13 cellular contexts compared by ENCODE assay signal in the genomic region with DNA sequence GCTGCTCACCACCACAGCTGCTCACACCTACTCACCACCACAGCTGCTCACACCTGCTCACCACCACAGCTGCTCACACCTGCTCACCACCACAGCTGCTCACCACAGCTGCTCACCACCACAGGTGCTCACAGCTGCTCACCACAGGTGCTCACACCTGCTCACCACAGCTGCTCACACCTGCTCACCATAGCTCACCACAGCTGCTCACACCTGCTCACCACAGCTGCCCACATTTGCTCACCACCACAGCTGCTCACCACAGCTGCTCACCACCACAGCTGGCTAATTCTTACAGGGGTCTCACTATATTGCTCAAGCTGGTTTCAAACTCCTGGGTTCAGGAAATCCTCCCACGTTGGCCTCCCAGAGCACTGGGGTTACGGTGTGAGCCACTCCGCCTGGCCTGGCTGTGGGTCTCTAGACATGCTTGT. TPM values are rescaled to one million over a fixed set of nuclear protein-coding genes. Genes with fewer than 3 reads are reported as not detected.
DNase-seq lines count a peak whose midpoint lies in the region; ATAC-seq and TF ChIP-seq lines count a peak whose summit lies in the region.
"Had no signal": no experiment of that assay in that cellular context is flagged by ENCODE, and none has a peak within 500 bp of the region (broad histone marks: within the 10 kb centered on the region; RNA-seq: fewer than 3 reads in every experiment).

No MANE protein-coding gene starts in this region.

- TF ChIP-seq POLR2A in breast epithelium (IDR thresholded peaks at IDR 0.05) (no peak), NB4 (IDR thresholded peaks at IDR 0.05; ENCODE audit: extremely low read depth, insufficient read length) (no peak)

- CTCF ChIA-PET in MCF 10A (lab: Yijun Ruan, JAX): interaction anchor here (0.6 kb wide), 1 partner anchor 10 kb away, joined by 4 read pairs; no protein-coding TSS in a partner anchor
- CTCF ChIA-PET in GM10248 (lab: Yijun Ruan, JAX): interaction anchor here (1.1 to 1.2 kb wide), 2 partner anchors 8 to 23 kb away, joined by 3 to 5 read pairs; no protein-coding TSS in a partner anchor

- DNase-seq in MCF 10A (ENCODE audit: unreplicated experiment) (no peak), breast epithelium (ENCODE audit: low spot score in 2 of 2) (no peak), NB4 (ENCODE audit: low read depth) (peak; percentile 31), NCI-H2107 treated with DMSO at 0.1 percent for 48 hours (lab: John Stamatoyannopoulos, UW; ENCODE audit: unreplicated experiment) (no peak), GM10248 (ENCODE audit: extremely low spot score) (no peak)
- DNase-seq in activated naive CD8-positive, alpha-beta T cell treated with anti-CD3 and anti-CD28 coated beads, Interleukin-2, amount 50 U/mL, for 24 hours: no peak
- no peak for DNase-seq in activated T-helper 2 cell treated with anti-CD3 and anti-CD28 coated beads, Interferon-gamma antibody, Interleukin-2, Interleukin-4, amounts not matched to agents 10 μg/mL and 5 μg/mL and 100 μg/mL, durations not matched to agents 14 hours and 24 hours and 36 hours (ENCODE audit: low spot score)
- DNase-seq: cerebellar nuclear complex, foreskin melanocyte, NCI-H1105, occipital lobe, PC-3 had no signal

- H3K27ac Mint-ChIP-seq in MCF 10A (ENCODE audit: low read depth, unreplicated experiment): peak overlapping the region; percentile 35
- H3K27ac Mint-ChIP-seq in activated naive CD8-positive, alpha-beta T cell treated with anti-CD3 and anti-CD28 coated beads, Interleukin-2, amount 50 U/mL, for 24 hours: peak overlapping the region; percentile 78
- peak overlapping the region; percentile 55 for H3K27ac Mint-ChIP-seq in stimulated activated memory B cell treated with anti-CD40 and anti-IgM and Interleukin-4, amounts not matched to agents 10 μg/mL and 1 μg/mL and 100 μg/mL, for 72 hours
- H3K27ac Mint-ChIP-seq in activated T-helper 2 cell treated with anti-CD3 and anti-CD28 coated beads, Interferon-gamma antibody, Interleukin-2, Interleukin-4, amounts not matched to agents 10 μg/mL and 5 μg/mL and 100 μg/mL, durations not matched to agents 14 hours and 24 hours and 36 hours: no peak overlapping the region

- H3K36me3 Mint-ChIP-seq in MCF 10A (ENCODE audit: insufficient read depth, unreplicated experiment): peaks cover 64% of the 10 kb centered on the region
- H3K36me3 Mint-ChIP-seq in activated naive CD8-positive, alpha-beta T cell treated with anti-CD3 and anti-CD28 coated beads, Interleukin-2, amount 50 U/mL, for 24 hours (ENCODE audit: low read depth): peaks cover 48% of the 10 kb centered on the region
- peaks cover 79% of the 10 kb centered on the region for H3K36me3 Mint-ChIP-seq in stimulated activated memory B cell treated with anti-CD40 and anti-IgM and Interleukin-4, amounts not matched to agents 10 μg/mL and 1 μg/mL and 100 μg/mL, for 72 hours
- peaks cover 75% of the 10 kb centered on the region for H3K36me3 Mint-ChIP-seq in activated T-helper 2 cell treated with anti-CD3 and anti-CD28 coated beads, Interferon-gamma antibody, Interleukin-2, Interleukin-4, amounts not matched to agents 10 μg/mL and 5 μg/mL and 100 μg/mL, durations not matched to agents 14 hours and 24 hours and 36 hours (ENCODE audit: low read depth)

- no peaks in the 10 kb centered on the region for H3K4me1 ChIP-seq in breast epithelium

- POLR2A ChIA-PET in MCF 10A (lab: Yijun Ruan, JAX): interaction anchor here (0.6 kb wide), 1 partner anchor 18 kb away, joined by 6 read pairs; no protein-coding TSS in a partner anchor
- POLR2A ChIA-PET in GM10248 (lab: Yijun Ruan, JAX): no interaction called here

- no TSS peak for BruUV-seq in MCF 10A (replicated peaks; lab: Mats Ljungman, UMichigan)

- H3K4me1 Mint-ChIP-seq in MCF 10A (ENCODE audit: insufficient read depth, unreplicated experiment): no peaks in the 10 kb centered on the region
- peaks cover 8% of the 10 kb centered on the region for H3K4me1 Mint-ChIP-seq in activated naive CD8-positive, alpha-beta T cell treated with anti-CD3 and anti-CD28 coated beads, Interleukin-2, amount 50 U/mL, for 24 hours
- peaks cover 8% of the 10 kb centered on the region for H3K4me1 Mint-ChIP-seq in stimulated activated memory B cell treated with anti-CD40 and anti-IgM and Interleukin-4, amounts not matched to agents 10 μg/mL and 1 μg/mL and 100 μg/mL, for 72 hours
- no peaks in the 10 kb centered on the region for H3K4me1 Mint-ChIP-seq in activated T-helper 2 cell treated with anti-CD3 and anti-CD28 coated beads, Interferon-gamma antibody, Interleukin-2, Interleukin-4, amounts not matched to agents 10 μg/mL and 5 μg/mL and 100 μg/mL, durations not matched to agents 14 hours and 24 hours and 36 hours (ENCODE audit: low read depth)

- no peaks in the 10 kb centered on the region for H3K9me3 ChIP-seq in breast epithelium

- H3K27me3 ChIP-seq in breast epithelium: no peaks in the 10 kb centered on the region

- no peaks in the 10 kb centered on the region for H3K36me3 ChIP-seq in breast epithelium

- H3K4me3 ChIP-seq in breast epithelium: no peak overlapping the region
- no peak overlapping the region for H3K4me3 ChIP-seq in NB4 (ENCODE audit: low read depth, low read length)

- peak; percentile 18 for ATAC-seq in activated naive CD8-positive, alpha-beta T cell treated with anti-CD3 and anti-CD28 coated beads, Interleukin-2, amount 50 U/mL, for 24 hours
- no peak for ATAC-seq in stimulated activated memory B cell treated with anti-CD40 and anti-IgM and Interleukin-4, amounts not matched to agents 10 μg/mL and 1 μg/mL and 100 μg/mL, for 72 hours
- ATAC-seq: PC-3 had no signal

- H3K4me3 Mint-ChIP-seq in MCF 10A (ENCODE audit: unreplicated experiment): no peak overlapping the region
- H3K4me3 Mint-ChIP-seq in activated naive CD8-positive, alpha-beta T cell treated with anti-CD3 and anti-CD28 coated beads, Interleukin-2, amount 50 U/mL, for 24 hours: no peak overlapping the region
- H3K4me3 Mint-ChIP-seq in stimulated activated memory B cell treated with anti-CD40 and anti-IgM and Interleukin-4, amounts not matched to agents 10 μg/mL and 1 μg/mL and 100 μg/mL, for 72 hours: no peak overlapping the region
- no peak overlapping the region for H3K4me3 Mint-ChIP-seq in activated T-helper 2 cell treated with anti-CD3 and anti-CD28 coated beads, Interferon-gamma antibody, Interleukin-2, Interleukin-4, amounts not matched to agents 10 μg/mL and 5 μg/mL and 100 μg/mL, durations not matched to agents 14 hours and 24 hours and 36 hours (ENCODE audit: low read depth)

- TF ChIP-seq CTCF in MCF 10A (IDR thresholded peaks at IDR 0.05; ENCODE audit: unreplicated experiment) (no peak), breast epithelium (IDR thresholded peaks at IDR 0.05) (no peak), NB4 (IDR thresholded peaks at IDR 0.05; ENCODE audit: low read depth, low read length) (no peak), GM10248 (IDR thresholded peaks at IDR 0.05; ENCODE audit: control extremely low read depth, extremely low read depth, low read depth, missing control alignments) (no peak)

- no peaks in the 10 kb centered on the region for H3K9me3 Mint-ChIP-seq in MCF 10A (ENCODE audit: unreplicated experiment)
- peaks cover 6% of the 10 kb centered on the region for H3K9me3 Mint-ChIP-seq in activated naive CD8-positive, alpha-beta T cell treated with anti-CD3 and anti-CD28 coated beads, Interleukin-2, amount 50 U/mL, for 24 hours
- peaks cover 6% of the 10 kb centered on the region for H3K9me3 Mint-ChIP-seq in stimulated activated memory B cell treated with anti-CD40 and anti-IgM and Interleukin-4, amounts not matched to agents 10 μg/mL and 1 μg/mL and 100 μg/mL, for 72 hours
- peaks cover 11% of the 10 kb centered on the region for H3K9me3 Mint-ChIP-seq in activated T-helper 2 cell treated with anti-CD3 and anti-CD28 coated beads, Interferon-gamma antibody, Interleukin-2, Interleukin-4, amounts not matched to agents 10 μg/mL and 5 μg/mL and 100 μg/mL, durations not matched to agents 14 hours and 24 hours and 36 hours

- no peaks in the 10 kb centered on the region for H3K27me3 Mint-ChIP-seq in MCF 10A (ENCODE audit: insufficient read depth, unreplicated experiment)
- no peaks in the 10 kb centered on the region for H3K27me3 Mint-ChIP-seq in activated naive CD8-positive, alpha-beta T cell treated with anti-CD3 and anti-CD28 coated beads, Interleukin-2, amount 50 U/mL, for 24 hours
- H3K27me3 Mint-ChIP-seq in stimulated activated memory B cell treated with anti-CD40 and anti-IgM and Interleukin-4, amounts not matched to agents 10 μg/mL and 1 μg/mL and 100 μg/mL, for 72 hours: no peaks in the 10 kb centered on the region
- no peaks in the 10 kb centered on the region for H3K27me3 Mint-ChIP-seq in activated T-helper 2 cell treated with anti-CD3 and anti-CD28 coated beads, Interferon-gamma antibody, Interleukin-2, Interleukin-4, amounts not matched to agents 10 μg/mL and 5 μg/mL and 100 μg/mL, durations not matched to agents 14 hours and 24 hours and 36 hours (ENCODE audit: low read depth)

- intact Hi-C loops in MCF 10A (cut with micrococcal nuclease) (no loop called here), breast epithelium (cut with DNase I; ENCODE audit: low total_unique reads) (no loop called here)
- intact Hi-C loops in activated T-helper 2 cell treated with anti-CD3 and anti-CD28 coated beads, Interferon-gamma antibody, Interleukin-2, Interleukin-4, amounts not matched to agents 10 μg/mL and 5 μg/mL and 100 μg/mL, durations not matched to agents 14 hours and 24 hours and 36 hours (cut with micrococcal nuclease): no loop called here

- H3K27ac ChIP-seq in breast epithelium: no peak overlapping the region

RNA-seq across cellular contexts. Expression of a gene that starts 30.6 kb away (rescaled TPM):
- total RNA-seq in MCF 10A (2022): 2.7 and 3.5 TPM in 2 replicates
- total RNA-seq in breast epithelium: 1 to 10 TPM in 2 of 3 donors, under 1 TPM in 1; 0.16 to 2.6 (median 1.2) TPM
- 0.64 and 0.74 TPM in 2 replicates for total RNA-seq in activated T-helper 2 cell treated with anti-CD3 and anti-CD28 coated beads, Interferon-gamma antibody, Interleukin-2, Interleukin-4, amounts not matched to agents 10 μg/mL and 5 μg/mL and 100 μg/mL, durations not matched to agents 14 hours and 24 hours and 36 hours
